Comparison of ENCODE assay signal across 8 cellular contexts in the genomic region with DNA sequence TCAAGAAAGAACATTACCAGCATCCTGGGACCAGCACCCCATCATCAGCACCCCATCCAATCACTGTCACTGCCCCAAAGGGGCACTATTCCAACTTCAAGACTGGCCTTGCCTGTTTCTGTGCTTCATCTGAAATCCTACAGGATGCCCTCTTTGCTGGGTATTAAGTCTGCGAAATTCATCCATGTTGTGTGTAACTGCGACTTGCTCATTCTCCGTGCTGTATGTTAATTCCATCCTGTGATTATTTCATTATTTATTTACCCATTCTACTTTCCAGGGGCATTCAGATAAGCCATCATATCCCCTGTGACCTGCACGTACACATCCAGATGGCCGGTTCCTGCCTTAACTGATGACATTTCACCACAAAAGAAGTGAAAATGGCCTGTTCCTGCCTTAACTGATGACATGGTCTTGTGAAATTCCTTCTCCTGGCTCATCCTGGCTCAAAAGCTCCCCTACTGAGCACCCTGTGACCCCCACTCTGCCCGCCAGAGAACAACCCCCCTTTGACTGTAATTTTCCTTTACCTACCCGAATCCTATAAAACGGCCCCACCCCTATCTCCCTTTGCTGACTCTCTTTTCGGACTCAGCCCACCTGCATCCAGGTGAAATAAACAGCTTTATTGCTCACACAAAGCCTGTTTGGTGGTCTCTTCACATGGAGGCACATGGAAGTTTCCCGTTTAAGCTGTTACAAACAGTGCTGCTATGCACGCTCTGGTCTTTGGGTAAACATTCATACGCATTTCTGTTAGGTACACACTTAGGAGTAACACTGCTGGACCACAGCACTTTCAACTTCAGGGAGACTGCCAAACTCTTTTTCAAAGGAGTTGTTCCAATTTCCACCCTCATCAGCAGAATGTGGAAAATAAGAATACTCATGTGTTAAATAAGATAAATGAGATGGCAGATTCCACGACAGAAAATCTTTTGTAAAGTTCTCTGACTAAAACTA.
A peak's percentile ranks its signal among the peaks of the same experiment; 100 is the strongest.
DNase-seq lines count a peak whose midpoint lies in the region; ATAC-seq, FAIRE-seq and TF ChIP-seq lines count a peak whose summit lies in the region.
"Not testable (repeated sequence)": the region's sequence is repeated elsewhere in the genome, so short reads cannot be mapped to it uniquely, and the experiment has no call there.

No MANE protein-coding gene starts in this region.

- H3K23me2 ChIP-seq in H1 (ENCODE audit: low read depth, low read length) = not testable (repeated sequence)

- peak overlapping the region; percentile 94 to 98 for H3K27ac ChIP-seq in A549
- H3K27ac ChIP-seq in Panc1 (ENCODE audit: low read length) = peak overlapping the region; percentile 83
- not testable (repeated sequence) for H3K27ac ChIP-seq in H1 (ENCODE audit: low read depth, low read length)
- H3K27ac ChIP-seq in osteoblast (ENCODE audit: low read depth, low read length) = peak overlapping the region; percentile 94
- peak overlapping the region; percentile 61 for H3K27ac ChIP-seq in thoracic aorta

- H4K5ac ChIP-seq in H1 (ENCODE audit: insufficient read length, low read depth, low read length) = not testable (repeated sequence)

- TF ChIP-seq EP300 in A549 (IDR thresholded peaks at IDR 0.05) = peak in 1 of 2 experiments; percentile 57; a peak in 2 of 5 replicates
- TF ChIP-seq EP300 in H1 (IDR thresholded peaks at IDR 0.05; ENCODE audit: borderline replicate concordance in 1 of 2, low read depth in 2 of 2, low read length in 2 of 2) = not testable (repeated sequence)

- H3K14ac ChIP-seq in H1 (ENCODE audit: insufficient read length) = not testable (repeated sequence)

- not testable (repeated sequence) for H3K36me3 ChIP-seq in Panc1 (ENCODE audit: control insufficient read depth, insufficient read depth, low read length); H1 (ENCODE audit: control insufficient read depth in 2 of 4, insufficient read depth in 4 of 4, low read length in 3 of 4); osteoblast (ENCODE audit: insufficient read depth, low read length); thoracic aorta

- POLR2A ChIA-PET in A549 (lab: Yijun Ruan, JAX) = interaction anchor here (0.9 to 3.0 kb wide), 5 partner anchors 12 to 126 kb away, joined by 3 to 27 read pairs (median 26); no protein-coding TSS in a partner anchor
- POLR2A ChIA-PET in Panc1 (lab: Charles Lee); H1 (lab: Charles Lee; ENCODE audit: partially characterized antibody): not testable (repeated sequence)

- H3K56ac ChIP-seq in H1 (replicated peaks; ENCODE audit: insufficient read length, low read depth, low read length) = not testable (repeated sequence)

- intact Hi-C loops in Panc1 (cut with micrococcal nuclease; ENCODE audit: unreplicated experiment) = not testable (repeated sequence)

- 34% methylated on average over 13 of the region's 13 CpGs for WGBS in A549 (ENCODE audit: missing lambda C conversion rate)
- WGBS in H1 (ENCODE audit: extremely low coverage in 1 of 2, insufficient coverage in 1 of 2, insufficient read length in 1 of 2, insufficient replicate concordance in 2 of 2, low coverage in 1 of 2, low lambda C conversion rate in 2 of 2, missing lambda C conversion rate in 1 of 2), 2 experiments = 71% methylated on average over 13 of the region's 13 CpGs; no CpG with 5 or more reads in 1 of the 2 experiments

- not testable (repeated sequence) for H3K23ac ChIP-seq in H1 (ENCODE audit: insufficient read length)

- TF ChIP-seq CTCF in A549 (IDR thresholded peaks at IDR 0.05); Panc1 (IDR thresholded peaks at IDR 0.05); H1 (IDR thresholded peaks at IDR 0.05; ENCODE audit: control extremely low read depth in 1 of 3, insufficient read depth in 1 of 3, low read depth in 1 of 3, low read length in 3 of 3); osteoblast (IDR thresholded peaks at IDR 0.05; ENCODE audit: extremely low read depth, low read depth, low read length); thoracic aorta (IDR thresholded peaks at IDR 0.05): not testable (repeated sequence)

- not testable (repeated sequence) for H3K4me3 ChIP-seq in A549; Panc1 (ENCODE audit: low read depth in 2 of 2, low read length in 2 of 2); H1 (ENCODE audit: extremely low read depth in 1 of 4, insufficient read depth in 2 of 4, low read depth in 3 of 4, low read length in 4 of 4); osteoblast (ENCODE audit: insufficient read depth, low read length)
- H3K4me3 ChIP-seq in thoracic aorta = peak overlapping the region; percentile 51

- not testable (repeated sequence) for H2BK120ac ChIP-seq in H1 (replicated peaks; ENCODE audit: low read depth, low read length)

- not testable (repeated sequence) for H4K8ac ChIP-seq in H1 (ENCODE audit: extremely low read depth, insufficient read depth, low read length)

- ATAC-seq in A549 (peak in 1 of 2 experiments; percentile 8; a peak in 1 of 6 replicates), Panc1 (peak; percentile 49; the same call in 1 of the 2 replicates)
- not testable (repeated sequence) for ATAC-seq in thoracic aorta (ENCODE audit: insufficient number of reproducible peaks, low FRiP score, low read depth)

- H2BK5ac ChIP-seq in H1 (ENCODE audit: low read depth, low read length) = peak overlapping the region; percentile 84; the same call in 1 of the 2 replicates

- CTCF ChIA-PET in A549 (lab: Yijun Ruan, JAX) (interaction anchor here (0.9 to 3.2 kb wide), 5 partner anchors 9 to 124 kb away, joined by 3 to 16 read pairs (median 3); no protein-coding TSS in a partner anchor), H1 (lab: Charles Lee; ENCODE audit: partially characterized antibody) (interaction anchor here (1.4 to 2.1 kb wide), 2 partner anchors 12 to 339 kb away, joined by 3 to 5 read pairs; no protein-coding TSS in a partner anchor)
- CTCF ChIA-PET in Panc1 (lab: Charles Lee) = not testable (repeated sequence)

- H2AK5ac ChIP-seq in H1 (ENCODE audit: low read depth, low read length) = peak overlapping the region; percentile 92

- peak overlapping the region; percentile 76; the same call in 1 of the 2 replicates for H3K18ac ChIP-seq in H1 (ENCODE audit: extremely low read depth, low read length)

- in situ Hi-C loops in Panc1 (cut with HindIII; ENCODE audit: low pct_unique_long_range_greater_than_20kb, low sequenced_read_pairs) = not testable (repeated sequence)

- H3K4me1 ChIP-seq in A549 = peaks cover 98% of the 10 kb centered on the region
- peaks cover 55% of the 10 kb centered on the region for H3K4me1 ChIP-seq in Panc1 (ENCODE audit: control insufficient read depth, insufficient read depth, low read length)
- peaks cover 9 to 17% (median 14%) of the 10 kb centered on the region in 4 experiments for H3K4me1 ChIP-seq in H1 (replicated peaks in 1 of 4; ENCODE audit: control insufficient read depth in 3 of 4, insufficient read depth in 4 of 4, low read length in 3 of 4)
- peaks cover 62% of the 10 kb centered on the region for H3K4me1 ChIP-seq in osteoblast (ENCODE audit: insufficient read depth, low read length)
- H3K4me1 ChIP-seq in thoracic aorta (ENCODE audit: control insufficient read depth in 1 of 2, low read depth in 2 of 2) = peaks cover 25 to 51% of the 10 kb centered on the region in 2 donors

- H2BK20ac ChIP-seq in H1 (ENCODE audit: low read length) = peak overlapping the region; percentile 94; the same call in 1 of the 2 replicates

- not testable (repeated sequence) for FAIRE-seq in A549 (lab: Jason Lieb, UNC); H1 (lab: Jason Lieb, UNC)

- H3K27me3 ChIP-seq in Panc1 (ENCODE audit: control insufficient read depth, insufficient read depth, low read length); H1 (replicated peaks in 1 of 4; ENCODE audit: control insufficient read depth in 3 of 4, extremely low read depth in 1 of 4, insufficient read depth in 3 of 4, low read length in 3 of 4); osteoblast (ENCODE audit: insufficient read depth, low read length); thoracic aorta (replicated peaks; ENCODE audit: insufficient read depth): not testable (repeated sequence)

- not testable (repeated sequence) for BruUV-seq in Panc1 (replicated peaks; lab: Mats Ljungman, UMichigan)

- TF ChIP-seq POLR2A in A549 (IDR thresholded peaks at IDR 0.05; ENCODE audit: low read length); H1 (IDR thresholded peaks at IDR 0.05; ENCODE audit: control extremely low read depth in 1 of 2, low read depth in 2 of 2, low read length in 2 of 2): not testable (repeated sequence)

- not testable (repeated sequence) for H4K20me1 ChIP-seq in H1 (replicated peaks in 1 of 2; ENCODE audit: control insufficient read depth in 1 of 2, insufficient read depth in 2 of 2, low read length in 2 of 2); osteoblast (ENCODE audit: insufficient read depth, low read length)

- not testable (repeated sequence) for H3K79me1 ChIP-seq in H1 (ENCODE audit: low read depth, low read length)

- not testable (repeated sequence) for H3K4ac ChIP-seq in H1 (replicated peaks; ENCODE audit: insufficient read length, low read depth, low read length)

- peak overlapping the region; percentile 36; the same call in 1 of the 2 replicates for H2BK15ac ChIP-seq in H1 (ENCODE audit: low read length)

- not testable (repeated sequence) for H2AFZ ChIP-seq in H1 (ENCODE audit: low read length); osteoblast (ENCODE audit: low read length)

- H4K91ac ChIP-seq in H1 (replicated peaks; ENCODE audit: insufficient read length, low read length) = not testable (repeated sequence)

- not testable (repeated sequence) for TF ChIP-seq RAD21 in A549 (conservative IDR thresholded peaks at IDR 0.05 in 1 of 2, IDR thresholded peaks at IDR 0.05 in 1 of 2); H1 (IDR thresholded peaks at IDR 0.05 in 1 of 2, conservative IDR thresholded peaks at IDR 0.05 in 1 of 2; ENCODE audit: low read depth in 2 of 2, low read length in 2 of 2)

- H3K79me2 ChIP-seq in H1 (ENCODE audit: control insufficient read depth in 1 of 2, insufficient read depth in 2 of 2, low read length in 2 of 2); osteoblast (ENCODE audit: insufficient read depth, low read length): not testable (repeated sequence)

- DNase-seq in A549 (ENCODE audit: low read depth in 1 of 2, low spot score in 1 of 2) = peak in 1 of 2 experiments; percentile 81
- peak; percentile 68 for DNase-seq in H4 (ENCODE audit: low spot score)
- not testable (repeated sequence) for DNase-seq in Panc1 (ENCODE audit: low read depth, low spot score); H1 (ENCODE audit: low read depth in 1 of 2, low spot score in 2 of 2); thoracic aorta (ENCODE audit: low spot score)
- DNase-seq in astrocyte of the hippocampus (ENCODE audit: low read depth, low spot score) = peak; percentile 55
- DNase-seq in iris pigment epithelial cell (ENCODE audit: low read depth) = peak; percentile 73
- DNase-seq in osteoblast (ENCODE audit: insufficient read length, low spot score, missing footprints) = peak; percentile 79

- H2BK12ac ChIP-seq in H1 (ENCODE audit: low read depth, low read length) = peak overlapping the region; percentile 77

- H3K4me2 ChIP-seq in A549 = peak overlapping the region; percentile 68
- peak overlapping the region in 1 of 2 experiments; percentile 21; a peak in 1 of 4 replicates for H3K4me2 ChIP-seq in H1 (ENCODE audit: insufficient read depth in 1 of 2, low read depth in 2 of 2, low read length in 2 of 2)
- peak overlapping the region; percentile 75 for H3K4me2 ChIP-seq in osteoblast (ENCODE audit: insufficient read depth, low read length)

- H3K9me3 ChIP-seq in A549; Panc1 (ENCODE audit: control insufficient read depth, insufficient read depth, low read depth, low read length); H1 (ENCODE audit: insufficient read depth in 2 of 2, low read depth in 1 of 2, low read length in 1 of 2); osteoblast (ENCODE audit: low read depth, low read length); thoracic aorta: not testable (repeated sequence)

- not testable (repeated sequence) for H3K9ac ChIP-seq in H1 (replicated peaks in 1 of 4; ENCODE audit: extremely low read depth in 1 of 4, low read depth in 3 of 4, low read length in 3 of 4)
